In genomic region chr7:66140924-66141323, GRCh38 we compare ENCODE assay signal across 8 cellular contexts. TPM values are rescaled to one million over a fixed set of nuclear protein-coding genes. Genes with fewer than 3 reads are reported as not detected.
A peak's percentile ranks its signal among the peaks of the same experiment; 100 is the strongest.
DNase-seq lines count a peak whose midpoint lies in the region; ATAC-seq and TF ChIP-seq lines count a peak whose summit lies in the region.

No MANE protein-coding gene starts in this region.

- H2AFZ ChIP-seq in Loucy (ENCODE audit: low read length): no peak overlapping the region

- H3K27me3 ChIP-seq in Loucy (ENCODE audit: insufficient read depth, low read length, poor library complexity, severe bottlenecking): no peaks in the 10 kb centered on the region
- H3K27me3 ChIP-seq in thoracic aorta (replicated peaks; ENCODE audit: insufficient read depth): no peaks in the 10 kb centered on the region

- no peak overlapping the region for H3K4me2 ChIP-seq in Loucy (ENCODE audit: low read depth, low read length, poor library complexity, severe bottlenecking)

- no peaks in the 10 kb centered on the region for H3F3A ChIP-seq in Loucy (ENCODE audit: low read depth)

- no peaks in the 10 kb centered on the region for H3K9me3 ChIP-seq in Loucy (ENCODE audit: insufficient read depth, low read depth, low read length)
- H3K9me3 ChIP-seq in thoracic aorta: no peaks in the 10 kb centered on the region

- peaks cover 8% of the 10 kb centered on the region for H4K20me1 ChIP-seq in Loucy (ENCODE audit: insufficient read depth, low read length, poor library complexity, severe bottlenecking)

- peaks cover 15 to 56% (median 44%) of the 10 kb centered on the region in 3 donors for H3K36me3 Mint-ChIP-seq in immature natural killer cell

- DNase-seq in AG08396 (ENCODE audit: low spot score): peak; percentile 57
- peak; percentile 83 to 90 for DNase-seq in cardiac fibroblast (ENCODE audit: low read depth in 2 of 2)
- DNase-seq in left colon: peak; percentile 32 to 49
- no peak for DNase-seq in thoracic aorta (ENCODE audit: low spot score)
- no peak for DNase-seq in coronary artery (ENCODE audit: low spot score)
- DNase-seq in immature natural killer cell: no peak

- H3K4me3 ChIP-seq in Loucy (ENCODE audit: low read length, poor library complexity, severe bottlenecking) (no peak overlapping the region), cardiac fibroblast (replicated peaks in 1 of 2; ENCODE audit: low read depth in 2 of 2, low read length in 2 of 2) (no peak overlapping the region), thoracic aorta (no peak overlapping the region), coronary artery (no peak overlapping the region)

- H3K27ac ChIP-seq in thoracic aorta: peak overlapping the region in 1 of 2 donors; percentile 47
- no peak overlapping the region for H3K27ac ChIP-seq in coronary artery

- TF ChIP-seq CTCF in Loucy (conservative IDR thresholded peaks at IDR 0.05; ENCODE audit: low read length) (peak; percentile 34), cardiac fibroblast (IDR thresholded peaks at IDR 0.05; ENCODE audit: low read depth, low read length) (peak; percentile 73), thoracic aorta (IDR thresholded peaks at IDR 0.05) (peak; percentile 46), coronary artery (IDR thresholded peaks at IDR 0.05) (no peak)

- H3K9me2 ChIP-seq in Loucy (replicated peaks; ENCODE audit: low read depth, low read length): no peaks in the 10 kb centered on the region

- ATAC-seq in left colon (peak; percentile 54), thoracic aorta (ENCODE audit: insufficient number of reproducible peaks, low FRiP score, low read depth) (no peak), HG02610 (IDR thresholded peaks at IDR 0.05; ENCODE audit: unreplicated experiment) (no peak)

- H3K4me3 Mint-ChIP-seq in immature natural killer cell: no peak overlapping the region

- H3K79me2 ChIP-seq in Loucy (ENCODE audit: insufficient read depth, low read length): peaks cover 10% of the 10 kb centered on the region; the same call in 1 of the 2 replicates

- peak overlapping the region in 3 of 6 donors; percentile 40 to 66 (median 50) for H3K27ac Mint-ChIP-seq in immature natural killer cell

- H3K4me1 Mint-ChIP-seq in immature natural killer cell: peaks cover 7 to 41% of the 10 kb centered on the region in 2 donors

- H3K36me3 ChIP-seq in Loucy (ENCODE audit: insufficient read depth, low read length): peaks cover 81% of the 10 kb centered on the region; the same call in 1 of the 2 replicates
- peaks cover 13% of the 10 kb centered on the region for H3K36me3 ChIP-seq in thoracic aorta

- no peaks in the 10 kb centered on the region for H3K9me3 Mint-ChIP-seq in immature natural killer cell

- intact Hi-C loops in left colon (cut with DNase I, micrococcal nuclease): no loop called here

- H3K9ac ChIP-seq in Loucy (ENCODE audit: low read depth, low read length, poor library complexity, severe bottlenecking): no peak overlapping the region

- peaks cover 2 to 9% (median 3%) of the 10 kb centered on the region in 3 donors for H3K27me3 Mint-ChIP-seq in immature natural killer cell (ENCODE audit: low read depth in 3 of 3)

- H3K4me1 ChIP-seq in Loucy (ENCODE audit: insufficient read depth, low read length, poor library complexity, severe bottlenecking): no peaks in the 10 kb centered on the region
- peaks cover 0 to 18% of the 10 kb centered on the region in 2 donors for H3K4me1 ChIP-seq in thoracic aorta (ENCODE audit: control insufficient read depth in 1 of 2, low read depth in 2 of 2)

RNA-seq across cellular contexts. Expression of gene CRCP, which starts 26.3 kb away (rescaled TPM):
- total RNA-seq in left colon: 10 to 100 TPM; 37.1 to 43.6 TPM
- total RNA-seq in thoracic aorta: 10 to 100 TPM; 32.5 to 43.5 TPM
- 10 to 100 TPM; 19.2 to 62.2 (median 23.2) TPM for polyA plus RNA-seq in immature natural killer cell

Comparison
In these comparisons a context has a peak if more than half of its experiments do, and no peak if none do; other contexts are left out.
1. DNase-seq: peak in AG08396 (single experiment), cardiac fibroblast (2 of 2) and left colon (2 of 2); none in thoracic aorta (single experiment), coronary artery (single experiment) and immature natural killer cell (0 of 3).